ENCODE assay signal across 9 cellular contexts in genomic region chr14:68683326-68683725, GRCh38.
A peak's percentile ranks its signal among the peaks of the same experiment; 100 is the strongest.
DNase-seq lines count a peak whose midpoint lies in the region; ATAC-seq and TF ChIP-seq lines count a peak whose summit lies in the region.
"Had no signal": no experiment of that assay in that cellular context is flagged by ENCODE, and none has a peak within 500 bp of the region (broad histone marks: within the 10 kb centered on the region; RNA-seq: fewer than 3 reads in every experiment).

No MANE protein-coding gene starts in this region.

- peak overlapping the region; percentile 88 for H3K27ac ChIP-seq in suprapubic skin

- peaks cover 58% of the 10 kb centered on the region for H3K4me1 ChIP-seq in suprapubic skin

- no peak overlapping the region for H3K4me3 ChIP-seq in suprapubic skin

- H3K9me3 Mint-ChIP-seq in T-helper 2 cell treated with Interferon-gamma antibody and Interleukin-4, amounts not matched to agents 5 μg/mL and 100 μg/mL, for 36 hours, result no peaks in the 10 kb centered on the region
- H3K9me3 Mint-ChIP-seq in activated naive CD8-positive, alpha-beta T cell treated with anti-CD3 and anti-CD28 coated beads, Interleukin-2, amount 10 ng/mL, durations not matched to agents 7 days and 5 days, result peaks cover 1% of the 10 kb centered on the region

- no peaks in the 10 kb centered on the region for H3K36me3 Mint-ChIP-seq in T-helper 2 cell treated with Interferon-gamma antibody and Interleukin-4, amounts not matched to agents 5 μg/mL and 100 μg/mL, for 36 hours (ENCODE audit: low read depth)
- H3K36me3 Mint-ChIP-seq in activated naive CD8-positive, alpha-beta T cell treated with anti-CD3 and anti-CD28 coated beads, Interleukin-2, amount 10 ng/mL, durations not matched to agents 7 days and 5 days, result no peaks in the 10 kb centered on the region

- ATAC-seq in activated naive CD8-positive, alpha-beta T cell treated with anti-CD3 and anti-CD28 coated beads, Interleukin-2, amount 10 ng/mL, durations not matched to agents 7 days and 5 days (ENCODE audit: low read depth), result no peak
- ATAC-seq in GM21825 (IDR thresholded peaks at IDR 0.05; ENCODE audit: unreplicated experiment) (no peak), GM18511 (IDR thresholded peaks at IDR 0.05; ENCODE audit: unreplicated experiment) (no peak)

- TF ChIP-seq POLR2A in suprapubic skin (IDR thresholded peaks at IDR 0.05), result no peak

- TF ChIP-seq CTCF in suprapubic skin (IDR thresholded peaks at IDR 0.05), result no peak

- H3K4me3 Mint-ChIP-seq in T-helper 2 cell treated with Interferon-gamma antibody and Interleukin-4, amounts not matched to agents 5 μg/mL and 100 μg/mL, for 36 hours, result peak overlapping the region; percentile 60
- H3K4me3 Mint-ChIP-seq in activated naive CD8-positive, alpha-beta T cell treated with anti-CD3 and anti-CD28 coated beads, Interleukin-2, amount 10 ng/mL, durations not matched to agents 7 days and 5 days, result peak overlapping the region; percentile 60

- H3K27ac Mint-ChIP-seq in T-helper 2 cell treated with Interferon-gamma antibody and Interleukin-4, amounts not matched to agents 5 μg/mL and 100 μg/mL, for 36 hours, result peak overlapping the region; percentile 84
- peak overlapping the region; percentile 91 for H3K27ac Mint-ChIP-seq in activated naive CD8-positive, alpha-beta T cell treated with anti-CD3 and anti-CD28 coated beads, Interleukin-2, amount 10 ng/mL, durations not matched to agents 7 days and 5 days

- POLR2A ChIA-PET in activated naive CD8-positive, alpha-beta T cell treated with anti-CD3 and anti-CD28 coated beads, Interleukin-2, amount 10 ng/mL, durations not matched to agents 7 days and 5 days (lab: Charles Lee), result interaction anchor here (0.6 to 2.7 kb wide), 10 partner anchors 21 to 400 kb away, joined by 3 to 9 read pairs (median 4); partner anchors contain the start of gene ZFP36L1

- H3K4me1 Mint-ChIP-seq in T-helper 2 cell treated with Interferon-gamma antibody and Interleukin-4, amounts not matched to agents 5 μg/mL and 100 μg/mL, for 36 hours (ENCODE audit: low read depth), result peaks cover 36% of the 10 kb centered on the region
- peaks cover 42% of the 10 kb centered on the region for H3K4me1 Mint-ChIP-seq in activated naive CD8-positive, alpha-beta T cell treated with anti-CD3 and anti-CD28 coated beads, Interleukin-2, amount 10 ng/mL, durations not matched to agents 7 days and 5 days

- H3K27me3 ChIP-seq in suprapubic skin, result no peaks in the 10 kb centered on the region

- H3K9me3 ChIP-seq in suprapubic skin, result no peaks in the 10 kb centered on the region

- DNase-seq in T-helper 2 cell treated with Interferon-gamma antibody and Interleukin-4, amounts not matched to agents 5 μg/mL and 100 μg/mL, for 36 hours (ENCODE audit: low spot score), result no peak
- DNase-seq in T-helper 2 cell, result no peak
- DNase-seq in activated naive CD8-positive, alpha-beta T cell treated with anti-CD3 and anti-CD28 coated beads, Interleukin-2, amount 10 ng/mL, durations not matched to agents 7 days and 5 days, result no peak
- peak; percentile 3 for DNase-seq in left kidney (ENCODE audit: low read depth, low spot score)
- no peak for DNase-seq in suprapubic skin (ENCODE audit: low spot score in 2 of 2)
- DNase-seq in NCI-H446 treated with DMSO at 0.1 percent for 48 hours (lab: John Stamatoyannopoulos, UW), result no peak
- DNase-seq: stimulated activated CD8-positive, alpha-beta memory T cell treated with anti-CD3 and anti-CD28 coated beads, Interleukin-4, amount 100 ng/mL, for 48 hours had no signal

- no peak for TF ChIP-seq EP300 in suprapubic skin (IDR thresholded peaks at IDR 0.05)

- no peaks in the 10 kb centered on the region for H3K27me3 Mint-ChIP-seq in T-helper 2 cell treated with Interferon-gamma antibody and Interleukin-4, amounts not matched to agents 5 μg/mL and 100 μg/mL, for 36 hours (ENCODE audit: low read depth)
- H3K27me3 Mint-ChIP-seq in activated naive CD8-positive, alpha-beta T cell treated with anti-CD3 and anti-CD28 coated beads, Interleukin-2, amount 10 ng/mL, durations not matched to agents 7 days and 5 days, result no peaks in the 10 kb centered on the region

- 72% methylated on average over 6 of the region's 7 CpGs for WGBS in suprapubic skin

- no peaks in the 10 kb centered on the region for H3K36me3 ChIP-seq in suprapubic skin
